20 cellular contexts compared by ENCODE assay signal in the genomic region with DNA sequence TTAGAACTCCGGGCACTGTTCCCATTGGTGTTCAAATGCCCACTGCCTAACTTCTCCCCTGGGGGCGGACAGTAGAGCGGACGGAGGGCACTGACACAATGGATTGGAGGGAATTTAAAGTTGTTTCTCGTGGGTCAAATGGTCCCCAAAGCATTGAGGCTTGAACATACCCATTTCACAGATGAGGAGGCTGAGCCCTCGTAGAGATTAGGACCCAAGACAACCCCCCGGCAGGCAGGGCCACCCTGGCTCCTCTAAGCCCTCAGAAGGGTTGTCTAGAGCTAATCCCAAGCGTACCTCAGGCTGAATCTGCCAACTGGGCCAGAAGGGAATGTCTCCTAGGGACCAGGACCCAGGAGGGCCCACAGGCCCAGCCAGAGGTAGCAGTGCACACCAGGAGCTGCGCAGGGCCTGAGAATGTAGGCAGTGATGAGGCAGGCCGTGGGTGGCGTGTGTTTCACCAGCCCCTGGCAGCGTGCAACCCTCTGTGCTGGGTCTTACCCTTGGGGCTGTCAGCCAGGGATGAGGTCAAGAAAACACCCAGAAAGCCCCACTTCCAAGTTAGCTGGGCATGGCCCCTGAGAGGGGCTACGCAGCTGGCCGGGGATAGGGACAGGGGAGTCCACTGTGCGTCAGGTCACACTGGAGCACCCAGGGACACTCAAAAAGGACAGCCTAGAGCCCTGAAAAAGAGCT.
"Had no signal": no experiment of that assay in that cellular context is flagged by ENCODE, and none has a peak within 500 bp of the region (broad histone marks: within the 10 kb centered on the region; RNA-seq: fewer than 3 reads in every experiment).

No MANE protein-coding gene starts in this region.

- H3K4me2 ChIP-seq: PC-9 had no signal

- ATAC-seq: activated CD8-positive, alpha-beta memory T cell treated with anti-CD3 and anti-CD28 coated beads, Interleukin-2, amount 10 ng/mL, durations not matched to agents 7 days and 5 days; T-helper 17 cell had no signal

- FAIRE-seq: astrocyte had no signal

- H2AFZ ChIP-seq: PC-9 had no signal

- H3K4me3 ChIP-seq: PC-9 had no signal

- H3K27ac ChIP-seq: PC-9 had no signal

- DNase-seq: activated CD4-positive, alpha-beta T cell treated with anti-CD3 and anti-CD28 coated beads for 48 hours; activated CD4-positive, alpha-beta T cell treated with anti-CD3 and anti-CD28 coated beads, Interleukin-2, amount 50 U/mL, for 4 hours; activated CD4-positive, CD25-positive, alpha-beta regulatory T cell treated with anti-CD3 and anti-CD28 coated beads, Interleukin-2, amount 50 U/mL, for 72 hours; activated CD8-positive, alpha-beta memory T cell treated with anti-CD3 and anti-CD28 coated beads, Interleukin-2, amount 10 ng/mL, durations not matched to agents 7 days and 5 days; activated effector memory CD4-positive, alpha-beta T cell treated with Interleukin-2 at 50 U/mL for 16 hours; activated naive CD4-positive, alpha-beta T cell; activated T-cell treated with anti-CD3 and anti-CD28 coated beads, Interleukin-2, amount 50 U/mL, for 24 hours; amniotic stem cell; Karpas-422; MM.1S; NCI-H146; NCI-H187 treated with DMSO at 0.1 percent for 48 hours; NCI-H2081 treated with DMSO at 0.1 percent for 48 hours; NCI-H446; NCI-H524; PC-9; SIG-M5; T-helper 17 cell; T-helper 9 cell had no signal
